ENCODE assay signal across 1 cellular context in the genomic region with DNA sequence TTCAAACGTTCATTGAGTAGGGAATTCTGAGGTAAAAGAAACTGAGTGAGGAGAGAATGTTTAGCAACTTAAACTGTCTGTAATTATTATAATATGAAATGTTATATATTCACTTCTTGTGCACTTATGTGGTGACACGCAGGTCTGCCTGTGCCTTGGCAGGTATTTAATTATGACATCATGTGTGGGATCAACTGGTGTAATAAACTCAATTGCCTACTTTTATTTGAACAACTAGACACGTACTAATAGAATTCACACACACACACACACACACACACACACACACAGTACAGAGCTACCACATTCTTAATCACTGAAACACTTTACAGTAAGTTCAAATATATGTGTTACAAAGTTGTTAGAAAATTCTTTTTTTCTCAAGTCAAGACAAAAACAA.
TF ChIP-seq lines count a peak whose summit lies in the region.

No MANE protein-coding gene starts in this region.

TF ChIP-seq in GM23338, 12 proteins besides CTCF, POLR2A, EP300 and RAD21:
- no peak for TF ChIP-seq CREB1 (CRISPR knock-in tag; IDR thresholded peaks at IDR 0.05; ENCODE audit: low read depth)
- TF ChIP-seq STAT1 (IDR thresholded peaks at IDR 0.05; ENCODE audit: unreplicated experiment): no peak
- TF ChIP-seq ZNF331 (CRISPR knock-in tag; IDR thresholded peaks at IDR 0.05; ENCODE audit: low read depth): no peak
- no peak for TF ChIP-seq EZH2 (IDR thresholded peaks at IDR 0.05; ENCODE audit: low read depth, unreplicated experiment)
- TF ChIP-seq, protein P1, sequence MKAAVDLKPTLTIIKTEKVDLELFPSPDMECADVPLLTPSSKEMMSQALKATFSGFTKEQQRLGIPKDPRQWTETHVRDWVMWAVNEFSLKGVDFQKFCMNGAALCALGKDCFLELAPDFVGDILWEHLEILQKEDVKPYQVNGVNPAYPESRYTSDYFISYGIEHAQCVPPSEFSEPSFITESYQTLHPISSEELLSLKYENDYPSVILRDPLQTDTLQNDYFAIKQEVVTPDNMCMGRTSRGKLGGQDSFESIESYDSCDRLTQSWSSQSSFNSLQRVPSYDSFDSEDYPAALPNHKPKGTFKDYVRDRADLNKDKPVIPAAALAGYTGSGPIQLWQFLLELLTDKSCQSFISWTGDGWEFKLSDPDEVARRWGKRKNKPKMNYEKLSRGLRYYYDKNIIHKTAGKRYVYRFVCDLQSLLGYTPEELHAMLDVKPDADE (IDR thresholded peaks at IDR 0.05): no peak
- TF ChIP-seq POLR2AphosphoS5 (IDR thresholded peaks at IDR 0.05; ENCODE audit: low read depth): no peak
- TF ChIP-seq, protein P2, sequence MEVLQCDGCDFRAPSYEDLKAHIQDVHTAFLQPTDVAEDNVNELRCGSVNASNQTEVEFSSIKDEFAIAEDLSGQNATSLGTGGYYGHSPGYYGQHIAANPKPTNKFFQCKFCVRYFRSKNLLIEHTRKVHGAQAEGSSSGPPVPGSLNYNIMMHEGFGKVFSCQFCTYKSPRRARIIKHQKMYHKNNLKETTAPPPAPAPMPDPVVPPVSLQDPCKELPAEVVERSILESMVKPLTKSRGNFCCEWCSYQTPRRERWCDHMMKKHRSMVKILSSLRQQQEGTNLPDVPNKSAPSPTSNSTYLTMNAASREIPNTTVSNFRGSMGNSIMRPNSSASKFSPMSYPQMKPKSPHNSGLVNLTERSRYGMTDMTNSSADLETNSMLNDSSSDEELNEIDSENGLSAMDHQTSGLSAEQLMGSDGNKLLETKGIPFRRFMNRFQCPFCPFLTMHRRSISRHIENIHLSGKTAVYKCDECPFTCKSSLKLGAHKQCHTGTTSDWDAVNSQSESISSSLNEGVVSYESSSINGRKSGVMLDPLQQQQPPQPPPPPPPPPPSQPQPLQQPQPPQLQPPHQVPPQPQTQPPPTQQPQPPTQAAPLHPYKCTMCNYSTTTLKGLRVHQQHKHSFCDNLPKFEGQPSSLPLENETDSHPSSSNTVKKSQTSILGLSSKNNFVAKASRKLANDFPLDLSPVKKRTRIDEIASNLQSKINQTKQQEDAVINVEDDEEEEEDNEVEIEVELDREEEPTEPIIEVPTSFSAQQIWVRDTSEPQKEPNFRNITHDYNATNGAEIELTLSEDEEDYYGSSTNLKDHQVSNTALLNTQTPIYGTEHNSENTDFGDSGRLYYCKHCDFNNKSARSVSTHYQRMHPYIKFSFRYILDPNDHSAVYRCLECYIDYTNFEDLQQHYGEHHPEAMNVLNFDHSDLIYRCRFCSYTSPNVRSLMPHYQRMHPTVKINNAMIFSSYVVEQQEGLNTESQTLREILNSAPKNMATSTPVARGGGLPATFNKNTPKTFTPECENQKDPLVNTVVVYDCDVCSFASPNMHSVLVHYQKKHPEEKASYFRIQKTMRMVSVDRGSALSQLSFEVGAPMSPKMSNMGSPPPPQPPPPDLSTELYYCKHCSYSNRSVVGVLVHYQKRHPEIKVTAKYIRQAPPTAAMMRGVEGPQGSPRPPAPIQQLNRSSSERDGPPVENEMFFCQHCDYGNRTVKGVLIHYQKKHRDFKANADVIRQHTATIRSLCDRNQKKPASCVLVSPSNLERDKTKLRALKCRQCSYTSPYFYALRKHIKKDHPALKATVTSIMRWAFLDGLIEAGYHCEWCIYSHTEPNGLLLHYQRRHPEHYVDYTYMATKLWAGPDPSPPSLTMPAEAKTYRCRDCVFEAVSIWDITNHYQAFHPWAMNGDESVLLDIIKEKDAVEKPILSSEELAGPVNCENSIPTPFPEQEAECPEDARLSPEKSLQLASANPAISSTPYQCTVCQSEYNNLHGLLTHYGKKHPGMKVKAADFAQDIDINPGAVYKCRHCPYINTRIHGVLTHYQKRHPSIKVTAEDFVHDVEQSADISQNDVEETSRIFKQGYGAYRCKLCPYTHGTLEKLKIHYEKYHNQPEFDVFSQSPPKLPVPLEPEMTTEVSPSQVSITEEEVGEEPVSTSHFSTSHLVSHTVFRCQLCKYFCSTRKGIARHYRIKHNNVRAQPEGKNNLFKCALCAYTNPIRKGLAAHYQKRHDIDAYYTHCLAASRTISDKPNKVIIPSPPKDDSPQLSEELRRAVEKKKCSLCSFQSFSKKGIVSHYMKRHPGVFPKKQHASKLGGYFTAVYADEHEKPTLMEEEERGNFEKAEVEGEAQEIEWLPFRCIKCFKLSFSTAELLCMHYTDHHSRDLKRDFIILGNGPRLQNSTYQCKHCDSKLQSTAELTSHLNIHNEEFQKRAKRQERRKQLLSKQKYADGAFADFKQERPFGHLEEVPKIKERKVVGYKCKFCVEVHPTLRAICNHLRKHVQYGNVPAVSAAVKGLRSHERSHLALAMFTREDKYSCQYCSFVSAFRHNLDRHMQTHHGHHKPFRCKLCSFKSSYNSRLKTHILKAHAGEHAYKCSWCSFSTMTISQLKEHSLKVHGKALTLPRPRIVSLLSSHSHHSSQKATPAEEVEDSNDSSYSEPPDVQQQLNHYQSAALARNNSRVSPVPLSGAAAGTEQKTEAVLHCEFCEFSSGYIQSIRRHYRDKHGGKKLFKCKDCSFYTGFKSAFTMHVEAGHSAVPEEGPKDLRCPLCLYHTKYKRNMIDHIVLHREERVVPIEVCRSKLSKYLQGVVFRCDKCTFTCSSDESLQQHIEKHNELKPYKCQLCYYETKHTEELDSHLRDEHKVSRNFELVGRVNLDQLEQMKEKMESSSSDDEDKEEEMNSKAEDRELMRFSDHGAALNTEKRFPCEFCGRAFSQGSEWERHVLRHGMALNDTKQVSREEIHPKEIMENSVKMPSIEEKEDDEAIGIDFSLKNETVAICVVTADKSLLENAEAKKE (CRISPR knock-in tag; IDR thresholded peaks at IDR 0.05): no peak
- TF ChIP-seq ZNF114 (CRISPR knock-in tag; IDR thresholded peaks at IDR 0.05): no peak
- TF ChIP-seq EZH2phosphoT487 (IDR thresholded peaks at IDR 0.05; ENCODE audit: unreplicated experiment): no peak
- TF ChIP-seq NANOG (IDR thresholded peaks at IDR 0.05; ENCODE audit: borderline replicate concordance): no peak
TF ChIP-seq in GM23338: peak in this region for 0.
